ENCODE assay signal across 8 cellular contexts in genomic region chr11:96464695-96465307, GRCh38.
DNase-seq lines count a peak whose midpoint lies in the region; ATAC-seq, FAIRE-seq and TF ChIP-seq lines count a peak whose summit lies in the region.

No MANE protein-coding gene starts in this region.

- H3K9me2 ChIP-seq in Karpas-422 (replicated peaks; ENCODE audit: insufficient read depth, low read length): no peaks in the 10 kb centered on the region
- no peaks in the 10 kb centered on the region for H3K9me2 ChIP-seq in OCI-LY7 (ENCODE audit: insufficient read depth, low read length)

- H3K27me3 ChIP-seq in H7 (ENCODE audit: control insufficient read depth, insufficient read depth, low read length) (no peaks in the 10 kb centered on the region), Karpas-422 (ENCODE audit: low read length) (no peaks in the 10 kb centered on the region), HepG2 (ENCODE audit: control insufficient read depth in 1 of 2, insufficient read depth in 2 of 2, low read length in 2 of 2) (no peaks in the 10 kb centered on the region), aorta (ENCODE audit: control insufficient read depth in 1 of 2, insufficient read depth in 2 of 2, low read length in 1 of 2) (peaks cover 0 to under 1% of the 10 kb centered on the region in 2 donors)

- H3K27ac ChIP-seq in Karpas-422 (ENCODE audit: low read length): no peak overlapping the region
- no peak overlapping the region for H3K27ac ChIP-seq in OCI-LY7 (ENCODE audit: low read depth, low read length, poor library complexity, severe bottlenecking)
- no peak overlapping the region for H3K27ac ChIP-seq in HepG2 (ENCODE audit: extremely low read length, insufficient read depth, low read length)
- H3K27ac ChIP-seq in aorta (ENCODE audit: low read depth in 1 of 2, low read length in 2 of 2): no peak overlapping the region

- H3K4me3 ChIP-seq in H7 (ENCODE audit: insufficient read depth, low read depth, low read length) (no peak overlapping the region), Karpas-422 (ENCODE audit: low read length) (0 out of 2 replicates have a peak overlapping the region, but pooled peaks have one; percentile 45), OCI-LY7 (ENCODE audit: low read depth, low read length, poor library complexity, severe bottlenecking) (no peak overlapping the region), choroid plexus epithelial cell (ENCODE audit: low read depth, low read length) (no peak overlapping the region), HepG2 (replicated peaks in 1 of 3; ENCODE audit: insufficient read depth in 1 of 3, low read depth in 2 of 3, low read length in 3 of 3) (no peak overlapping the region), aorta (ENCODE audit: low read length in 2 of 2) (no peak overlapping the region)

- no peak for TF ChIP-seq POLR2A in HepG2 (IDR thresholded peaks at IDR 0.05; ENCODE audit: insufficient read depth in 1 of 2, low read depth in 2 of 2, low read length in 2 of 2)

- intact Hi-C loops in OCI-LY7 (cut with micrococcal nuclease; ENCODE audit: unreplicated experiment): loop anchor here (5.0 kb wide), 1 partner anchor 678 kb away; no protein-coding TSS in a partner anchor
- intact Hi-C loops in HepG2 (cut with micrococcal nuclease; ENCODE audit: unreplicated experiment): loop anchor here (1.0 to 2.0 kb wide), 2 partner anchors 330 to 676 kb away; no protein-coding TSS in a partner anchor
- intact Hi-C loops in aorta (cut with DNase I): no loop called here

- no TSS peak for BruUV-seq in OCI-LY7 (replicated peaks; lab: Mats Ljungman, UMichigan)
- no TSS peak for BruUV-seq in HepG2 (replicated peaks; lab: Mats Ljungman, UMichigan)

- TF ChIP-seq RAD21 in HepG2 (CRISPR knock-in tag; IDR thresholded peaks at IDR 0.05): peak; percentile 24; the same call in 1 of the 2 replicates

- H3K36me3 ChIP-seq in H7 (replicated peaks; ENCODE audit: control insufficient read depth, insufficient read depth, low read length): no peaks in the 10 kb centered on the region
- H3K36me3 ChIP-seq in Karpas-422 (ENCODE audit: insufficient read depth, low read length): no peaks in the 10 kb centered on the region
- no peaks in the 10 kb centered on the region for H3K36me3 ChIP-seq in OCI-LY7 (ENCODE audit: insufficient read depth, low read length)
- H3K36me3 ChIP-seq in HepG2 (replicated peaks in 1 of 2; ENCODE audit: control insufficient read depth in 1 of 2, insufficient read depth in 2 of 2, low read length in 2 of 2): no peaks in the 10 kb centered on the region
- no peaks in the 10 kb centered on the region for H3K36me3 ChIP-seq in aorta (ENCODE audit: control insufficient read depth in 1 of 2, insufficient read depth in 2 of 2, low read length in 1 of 2)

- CTCF ChIA-PET in OCI-LY7 (lab: Charles Lee; ENCODE audit: unreplicated experiment) (interaction anchor here (1.5 kb wide), 1 partner anchor 7 kb away, joined by 3 read pairs; no protein-coding TSS in a partner anchor), HepG2 (lab: Yijun Ruan, JAX; ENCODE audit: low intra/inter-chr PET ratio, low total read pairs) (interaction anchor here (3.2 kb wide), 1 partner anchor 676 kb away, joined by 44 read pairs; no protein-coding TSS in a partner anchor)

- peak; percentile 29 for DNase-seq in 8988T
- DNase-seq in GF-D8 (lab: John Stamatoyannopoulos, UW): peak; percentile 47
- DNase-seq in H7: peak; percentile 68
- DNase-seq in Karpas-422: peak; percentile 96
- DNase-seq in OCI-LY7 (ENCODE audit: low spot score): peak; percentile 77
- peak; percentile 90 for DNase-seq in choroid plexus epithelial cell (ENCODE audit: low read depth)
- peak; percentile 68 for DNase-seq in HepG2 (ENCODE audit: low spot score)
- no peak for DNase-seq in aorta

- H4K20me1 ChIP-seq in Karpas-422 (ENCODE audit: insufficient read depth, low read depth, low read length) (no peaks in the 10 kb centered on the region), OCI-LY7 (ENCODE audit: insufficient read depth, low read length) (no peaks in the 10 kb centered on the region), HepG2 (ENCODE audit: insufficient read depth, low read length) (no peaks in the 10 kb centered on the region)

- TF ChIP-seq CTCF in OCI-LY7 (conservative IDR thresholded peaks at IDR 0.05; ENCODE audit: low read length) (peak; percentile 93), choroid plexus epithelial cell (conservative IDR thresholded peaks at IDR 0.05; ENCODE audit: low read depth, low read length) (peak; percentile 72), HepG2 (CRISPR knock-in tag; IDR thresholded peaks at IDR 0.05) (peak; percentile 78)

- WGBS in HepG2 (ENCODE audit: low lambda C conversion rate): under 1% methylated on average over 7 of the region's 7 CpGs
- 14% methylated on average over 7 of the region's 7 CpGs for WGBS in aorta, 2 donors

- H2AFZ ChIP-seq in Karpas-422 (ENCODE audit: low read length): peak overlapping the region; percentile 82; the same call in 1 of the 2 replicates
- no peak overlapping the region; the same call in 1 of the 2 replicates for H2AFZ ChIP-seq in OCI-LY7 (ENCODE audit: low read length)
- H2AFZ ChIP-seq in HepG2 (ENCODE audit: low read length): no peak overlapping the region

- H3K79me2 ChIP-seq in Karpas-422 (ENCODE audit: low read length) (no peaks in the 10 kb centered on the region), OCI-LY7 (ENCODE audit: insufficient read depth, low read depth, low read length) (no peaks in the 10 kb centered on the region), HepG2 (ENCODE audit: insufficient read depth, low read length) (no peaks in the 10 kb centered on the region)

- in situ Hi-C loops in HepG2 (cut with HindIII; ENCODE audit: extremely low pct_ligation_motif_present, low pct_unique_long_range_greater_than_20kb): loop anchor here (5.0 kb wide), 1 partner anchor 672 kb away; no protein-coding TSS in a partner anchor

- POLR2A ChIA-PET in OCI-LY7 (lab: Charles Lee): interaction anchor here (0.7 to 1.1 kb wide), 2 partner anchors 9 to 546 kb away, joined by 3 read pairs; no protein-coding TSS in a partner anchor
- POLR2A ChIA-PET in HepG2 (lab: Yijun Ruan, JAX): interaction anchor here (1.1 kb wide), 1 partner anchor 676 kb away, joined by 3 read pairs; no protein-coding TSS in a partner anchor

- no peaks in the 10 kb centered on the region for H3K9me3 ChIP-seq in Karpas-422 (ENCODE audit: low read length)
- no peaks in the 10 kb centered on the region for H3K9me3 ChIP-seq in OCI-LY7 (ENCODE audit: low read length)
- H3K9me3 ChIP-seq in HepG2 (ENCODE audit: low read length): no peaks in the 10 kb centered on the region
- no peaks in the 10 kb centered on the region for H3K9me3 ChIP-seq in aorta (ENCODE audit: control insufficient read depth, low read length)

- TF ChIP-seq EP300 in HepG2 (IDR thresholded peaks at IDR 0.05; ENCODE audit: low read depth in 2 of 2, low read length in 2 of 2) (no peak), HepG2 (CRISPR knock-in tag; IDR thresholded peaks at IDR 0.05; ENCODE audit: borderline replicate concordance) (no peak)

- peak; percentile 72 for FAIRE-seq in HepG2 (lab: Jason Lieb, UNC)

- H3K4me1 ChIP-seq in Karpas-422 (ENCODE audit: low read length): peaks cover 7% of the 10 kb centered on the region
- no peaks in the 10 kb centered on the region for H3K4me1 ChIP-seq in OCI-LY7 (ENCODE audit: insufficient read depth, low read length, poor library complexity, severe bottlenecking)
- H3K4me1 ChIP-seq in HepG2 (ENCODE audit: insufficient read depth, low read length): no peaks in the 10 kb centered on the region
- no peaks in the 10 kb centered on the region for H3K4me1 ChIP-seq in aorta (ENCODE audit: control insufficient read depth in 1 of 2, insufficient read depth in 2 of 2, low read length in 2 of 2)

- H3K4me2 ChIP-seq in Karpas-422 (ENCODE audit: low read depth, low read length, poor library complexity, severe bottlenecking): peak overlapping the region; percentile 64
- no peak overlapping the region for H3K4me2 ChIP-seq in OCI-LY7 (ENCODE audit: low read length)
- H3K4me2 ChIP-seq in HepG2 (ENCODE audit: low read depth, low read length): no peak overlapping the region

- ATAC-seq in HepG2 (peak; percentile 95), aorta (ENCODE audit: low FRiP score) (peak; percentile 88)

- H3K9ac ChIP-seq in Karpas-422 (ENCODE audit: low read length) (no peak overlapping the region), HepG2 (ENCODE audit: insufficient read depth, low read depth, low read length) (no peak overlapping the region)

TF ChIP-seq in HepG2, 621 proteins besides CTCF, POLR2A, EP300 and RAD21:
- TF ChIP-seq STAG1 (CRISPR knock-in tag; IDR thresholded peaks at IDR 0.05): peak; percentile 82
- no peak for TF ChIP-seq ZKSCAN1 (IDR thresholded peaks at IDR 0.05; ENCODE audit: low read length)
- peak; percentile 58 for TF ChIP-seq SMC3 (IDR thresholded peaks at IDR 0.05; ENCODE audit: low read length)
- peak; percentile 67 for TF ChIP-seq FOXA3 (CRISPR knock-in tag; IDR thresholded peaks at IDR 0.05)
- TF ChIP-seq ZFP37 (CRISPR knock-in tag; IDR thresholded peaks at IDR 0.05; ENCODE audit: borderline replicate concordance): no peak
- TF ChIP-seq FOXA1 (IDR thresholded peaks at IDR 0.05): no peak
- peak; percentile 55 for TF ChIP-seq FOXA1 (CRISPR knock-in tag; IDR thresholded peaks at IDR 0.05)
- 0 out of 2 replicates have a peak, but pooled peaks have one; percentile 20 for TF ChIP-seq FOXJ3 (CRISPR knock-in tag; IDR thresholded peaks at IDR 0.05; ENCODE audit: borderline replicate concordance)
- TF ChIP-seq ZNF234 (CRISPR knock-in tag; conservative IDR thresholded peaks at IDR 0.05): no peak
- no peak for TF ChIP-seq ZNF121 (CRISPR knock-in tag; IDR thresholded peaks at IDR 0.05)

Comparison
In these comparisons a context has a peak if more than half of its experiments do, and no peak if none do; other contexts are left out.
1. DNase-seq: peak in 8988T (single experiment), GF-D8 (single experiment), H7 (single experiment), Karpas-422 (single experiment), OCI-LY7 (single experiment), choroid plexus epithelial cell (single experiment) and HepG2 (single experiment); none in aorta (0 of 2).
2. intact Hi-C loops: an anchor here in OCI-LY7 (5.0 kb wide) and HepG2 (1.0 to 2.0 kb wide); none called in aorta.
3. Peak in every context shown above with its lines, with median percentiles within 50 percentile points of each other: CTCF ChIP-seq.